In genomic region chr2:149001496-149001895, GRCh38 we compare ENCODE assay signal across 20 cellular contexts. TPM values are rescaled to one million over a fixed set of nuclear protein-coding genes. Genes with fewer than 3 reads are reported as not detected.
"Had no signal": no experiment of that assay in that cellular context is flagged by ENCODE, and none has a peak within 500 bp of the region (broad histone marks: within the 10 kb centered on the region; RNA-seq: fewer than 3 reads in every experiment).

No MANE protein-coding gene starts in this region.

- H3K36me3 ChIP-seq: brain microvascular endothelial cell, left lung, prostate gland, right atrium auricular region, thoracic aorta, upper lobe of left lung had no signal

- DNase-seq: activated CD4-positive, alpha-beta T cell treated with anti-CD3 and anti-CD28 coated beads, Interleukin-2, amount 10 ng/mL, durations not matched to agents 24 days and 14 days; activated CD4-positive, CD25-positive, alpha-beta regulatory T cell; activated CD8-positive, alpha-beta T cell treated with anti-CD3 and anti-CD28 coated beads for 36 hours; activated naive CD4-positive, alpha-beta T cell treated with anti-CD3 and anti-CD28 coated beads, Interleukin-2, amount 10 ng/mL, durations not matched to agents 7 days and 5 days; activated naive CD8-positive, alpha-beta T cell treated with anti-CD3 and anti-CD28 coated beads, Interleukin-2, amount 50 U/mL, for 24 hours; activated T-cell treated with anti-CD3 and anti-CD28 coated beads, Interleukin-2, amount 50 U/mL, for 24 hours; brain microvascular endothelial cell; effector memory CD8-positive, alpha-beta T cell; head of caudate nucleus; left lung; midbrain; naive B cell; T-helper 1 cell; T-helper 9 cell; upper lobe of left lung had no signal

- H3K4me1 ChIP-seq: left lung, upper lobe of left lung had no signal

- H3K9me3 ChIP-seq: left lung, prostate gland, right atrium auricular region, thoracic aorta, upper lobe of left lung had no signal

- H3K27me3 ChIP-seq: right atrium auricular region, upper lobe of left lung had no signal

- H3K4me3 ChIP-seq: left lung, prostate gland, right atrium auricular region, thoracic aorta, upper lobe of left lung had no signal

- H3K27ac ChIP-seq: brain microvascular endothelial cell, left lung, right atrium auricular region, thoracic aorta, upper lobe of left lung had no signal

- ATAC-seq: activated CD8-positive, alpha-beta T cell treated with anti-CD3 and anti-CD28 coated beads for 36 hours; activated naive CD8-positive, alpha-beta T cell treated with anti-CD3 and anti-CD28 coated beads, Interleukin-2, amount 50 U/mL, for 24 hours; effector memory CD8-positive, alpha-beta T cell; left lung had no signal

RNA-seq across cellular contexts. Expression of gene LYPD6B, which starts 37.0 kb away (rescaled TPM):
- total RNA-seq: activated CD4-positive, alpha-beta T cell treated with anti-CD3 and anti-CD28 coated beads, Interleukin-2, amount 10 ng/mL, durations not matched to agents 24 days and 14 days; activated CD8-positive, alpha-beta T cell treated with anti-CD3 and anti-CD28 coated beads for 36 hours; lung microvascular endothelial cell; neural crest cell; thoracic aorta had no signal
